9 cellular contexts compared by ENCODE assay signal in genomic region chr19:34455783-34456480, GRCh38. TPM values are rescaled to one million over a fixed set of nuclear protein-coding genes. Genes with fewer than 3 reads are reported as not detected.
DNase-seq lines count a peak whose midpoint lies in the region; ATAC-seq and TF ChIP-seq lines count a peak whose summit lies in the region.
"Not testable (repeated sequence)": the region's sequence is repeated elsewhere in the genome, so short reads cannot be mapped to it uniquely, and the experiment has no call there.
"Had no signal": no experiment of that assay in that cellular context is flagged by ENCODE, and none has a peak within 500 bp of the region (broad histone marks: within the 10 kb centered on the region; RNA-seq: fewer than 3 reads in every experiment).

No MANE protein-coding gene starts in this region.

- not testable (repeated sequence) for H3K9me3 ChIP-seq in ascending aorta, psoas muscle, tibial artery

- H3K27me3 ChIP-seq in ascending aorta; psoas muscle (ENCODE audit: insufficient read depth in 3 of 3, low read length in 2 of 3); tibial artery: not testable (repeated sequence)

- DNase-seq in ascending aorta (ENCODE audit: low spot score in 2 of 2); psoas muscle; tibial artery: not testable (repeated sequence)

- H3K4me1 ChIP-seq in ascending aorta = peaks cover 13 to 60% of the 10 kb centered on the region in 2 donors
- peaks cover 33% of the 10 kb centered on the region for H3K4me1 ChIP-seq in psoas muscle
- peaks cover 0 to 94% (median 46%) of the 10 kb centered on the region in 4 donors for H3K4me1 ChIP-seq in tibial artery

- intact Hi-C loops in ascending aorta (cut with DNase I); psoas muscle (cut with DNase I); tibial artery (cut with DNase I; ENCODE audit: low total_unique reads): not testable (repeated sequence)

- H3K27ac ChIP-seq in C4-2B = peak overlapping the region; percentile 50; the same call in 1 of the 2 replicates
- peak overlapping the region; percentile 97 for H3K27ac ChIP-seq in VCaP
- peak overlapping the region; percentile 34 to 65 for H3K27ac ChIP-seq in ascending aorta
- peak overlapping the region; percentile 49 for H3K27ac ChIP-seq in psoas muscle
- H3K27ac ChIP-seq in tibial artery = peak overlapping the region; percentile 58 to 85

- 87 to 91% (median 88%) methylated on average over 17 of the region's 17 CpGs for WGBS in psoas muscle, 3 donors

- H3K36me3 ChIP-seq in ascending aorta = peaks cover 57 to 61% of the 10 kb centered on the region in 2 donors
- H3K36me3 ChIP-seq in psoas muscle (ENCODE audit: insufficient read depth in 1 of 2, low read depth in 1 of 2) = peaks cover 12 to 92% of the 10 kb centered on the region in 2 donors
- H3K36me3 ChIP-seq in tibial artery = peaks cover 60 to 74% (median 72%) of the 10 kb centered on the region in 3 donors

- not testable (repeated sequence) for H3K4me3 ChIP-seq in ascending aorta, psoas muscle, tibial artery

- ATAC-seq in psoas muscle = not testable (repeated sequence)

- not testable (repeated sequence) for TF ChIP-seq CTCF in C4-2B (conservative IDR thresholded peaks at IDR 0.05); VCaP (conservative IDR thresholded peaks at IDR 0.05); ascending aorta (IDR thresholded peaks at IDR 0.05); psoas muscle (IDR thresholded peaks at IDR 0.05); tibial artery (IDR thresholded peaks at IDR 0.05)

RNA-seq across cellular contexts. Expression of gene WTIP, which starts 25.6 kb away (rescaled TPM):
- total RNA-seq in ascending aorta (127 TPM), psoas muscle (10 to 100 TPM in 1 of 4 donors, 1 to 10 TPM in 3; 2.9 to 21.4 (median 5.6) TPM)
- 1 to 10 TPM; 2.6 to 2.9 (median 2.7) TPM for polyA plus RNA-seq in psoas muscle
- polyA plus RNA-seq: CD14-positive monocyte; CD4-positive, alpha-beta memory T cell; CD4-positive, CD25-positive, alpha-beta regulatory T cell; CD8-positive, alpha-beta memory T cell had no signal

RNA-seq across cellular contexts. Expression of gene UBA2, which starts 27.8 kb away (rescaled TPM):
- total RNA-seq in ascending aorta (162 TPM), psoas muscle (100 to 1,000 TPM in 2 of 4 donors, 10 to 100 TPM in 2; 78.1 to 126 (median 106) TPM)
- polyA plus RNA-seq in psoas muscle = 10 to 100 TPM; 65.5 to 88.5 (median 70.6) TPM

RNA-seq across cellular contexts. Expression of gene PDCD2L, which starts 51.7 kb away (rescaled TPM):
- 30.0 TPM for total RNA-seq in ascending aorta
- 10 to 100 TPM; 12.3 to 21.3 (median 18.6) TPM for total RNA-seq in psoas muscle
- polyA plus RNA-seq in psoas muscle = 10 to 100 TPM; 13.9 to 30.2 (median 21.9) TPM
